8 cellular contexts compared by ENCODE assay signal in genomic region chrX:10620121-10620699, GRCh38. TPM values are rescaled to one million over a fixed set of nuclear protein-coding genes. Genes with fewer than 3 reads are reported as not detected.
DNase-seq lines count a peak whose midpoint lies in the region; ATAC-seq and TF ChIP-seq lines count a peak whose summit lies in the region.

MID1 (minus strand) TSS chrX:10620585; CDS start chrX:10567547, 53,038 bp downstream.

- 37% methylated on average over 33 of the region's 46 CpGs for WGBS in esophagus muscularis mucosa
- WGBS in upper lobe of left lung, 2 donors = 0 to 24% methylated on average over 10 to 46 of the region's 46 CpGs

- DNase-seq in GM06990 (ENCODE audit: extremely low read depth, insufficient read length) (peak; percentile 9), M059J (ENCODE audit: low read depth) (peak; percentile 90), esophagus muscularis mucosa (ENCODE audit: extremely low spot score) (no peak), mucosa of gallbladder (ENCODE audit: low spot score) (peak; percentile 59), upper lobe of left lung (peak; percentile 76 to 84)
- no peak for DNase-seq in T-helper 2 cell treated with Interferon-gamma antibody and Interleukin-4, amounts not matched to agents 5 μg/mL and 100 μg/mL, for 36 hours (ENCODE audit: low spot score)

- H3K9me3 ChIP-seq in esophagus muscularis mucosa (no peaks in the 10 kb centered on the region), upper lobe of left lung (no peaks in the 10 kb centered on the region)

- ATAC-seq in upper lobe of left lung (ENCODE audit: low FRiP score in 2 of 2) (peak; percentile 77 to 94), GM19463 (IDR thresholded peaks at IDR 0.05; ENCODE audit: unreplicated experiment) (no peak), GM18861 (IDR thresholded peaks at IDR 0.05; ENCODE audit: unreplicated experiment) (no peak)

- H3K4me1 ChIP-seq in esophagus muscularis mucosa (peaks cover 0 to 24% (median 17%) of the 10 kb centered on the region in 4 donors), upper lobe of left lung (no peaks in the 10 kb centered on the region)

- no peaks in the 10 kb centered on the region for H3K36me3 Mint-ChIP-seq in T-helper 2 cell treated with Interferon-gamma antibody and Interleukin-4, amounts not matched to agents 5 μg/mL and 100 μg/mL, for 36 hours (ENCODE audit: low read depth)

- no peaks in the 10 kb centered on the region for H3K36me3 ChIP-seq in GM06990 (ENCODE audit: control insufficient read depth, insufficient read depth, low read length)
- H3K36me3 ChIP-seq in esophagus muscularis mucosa = no peaks in the 10 kb centered on the region
- H3K36me3 ChIP-seq in upper lobe of left lung = no peaks in the 10 kb centered on the region

- intact Hi-C loops in esophagus muscularis mucosa (cut with DNase I) = no loop called here

- H3K27ac ChIP-seq in esophagus muscularis mucosa (replicated peaks in 1 of 4) = peak within 1 kb of the TSS; percentile 68 to 84 (median 75)
- peak within 1 kb of the TSS; percentile 68 to 81 (median 78) for H3K27ac ChIP-seq in upper lobe of left lung

- peaks cover 6% of the 10 kb centered on the region for H3K4me1 Mint-ChIP-seq in T-helper 2 cell treated with Interferon-gamma antibody and Interleukin-4, amounts not matched to agents 5 μg/mL and 100 μg/mL, for 36 hours (ENCODE audit: low read depth)

- H3K27ac Mint-ChIP-seq in T-helper 2 cell treated with Interferon-gamma antibody and Interleukin-4, amounts not matched to agents 5 μg/mL and 100 μg/mL, for 36 hours = no peak within 1 kb of the TSS

- TF ChIP-seq EP300 in esophagus muscularis mucosa (IDR thresholded peaks at IDR 0.05) (no peak), upper lobe of left lung (IDR thresholded peaks at IDR 0.05) (no peak)

- H3K27me3 ChIP-seq in GM06990 (replicated peaks; ENCODE audit: control insufficient read depth, insufficient read depth, low read length) (peaks cover 2% of the 10 kb centered on the region; the same call in 1 of the 2 replicates), esophagus muscularis mucosa (no peaks in the 10 kb centered on the region), upper lobe of left lung (peaks cover 0 to 7% (median 0%) of the 10 kb centered on the region in 4 donors)

- TF ChIP-seq POLR2A in esophagus muscularis mucosa (IDR thresholded peaks at IDR 0.05; ENCODE audit: low read depth) = no peak
- peak in 3 of 4 donors; percentile 14 to 54 (median 17) for TF ChIP-seq POLR2A in upper lobe of left lung (IDR thresholded peaks at IDR 0.05)

- H3K4me3 ChIP-seq in GM06990 (replicated peaks; ENCODE audit: low read depth, low read length) (peak within 1 kb of the TSS; percentile 47), esophagus muscularis mucosa (peak within 1 kb of the TSS; percentile 58 to 73 (median 62)), upper lobe of left lung (peak within 1 kb of the TSS; percentile 44 to 60 (median 52))

- peaks cover 44% of the 10 kb centered on the region for H3K27me3 Mint-ChIP-seq in T-helper 2 cell treated with Interferon-gamma antibody and Interleukin-4, amounts not matched to agents 5 μg/mL and 100 μg/mL, for 36 hours (ENCODE audit: low read depth)

- H3K9me3 Mint-ChIP-seq in T-helper 2 cell treated with Interferon-gamma antibody and Interleukin-4, amounts not matched to agents 5 μg/mL and 100 μg/mL, for 36 hours = no peaks in the 10 kb centered on the region

- peak within 1 kb of the TSS; percentile 57 for H3K4me3 Mint-ChIP-seq in T-helper 2 cell treated with Interferon-gamma antibody and Interleukin-4, amounts not matched to agents 5 μg/mL and 100 μg/mL, for 36 hours

- TF ChIP-seq CTCF in GM06990 (IDR thresholded peaks at IDR 0.05; ENCODE audit: insufficient read depth, low read length, poor library complexity, severe bottlenecking) = no peak
- TF ChIP-seq CTCF in esophagus muscularis mucosa (IDR thresholded peaks at IDR 0.05) = no peak
- no peak for TF ChIP-seq CTCF in upper lobe of left lung (IDR thresholded peaks at IDR 0.05)

RNA-seq across cellular contexts. Expression of gene MID1, which starts in this region (rescaled TPM):
- total RNA-seq in M059J (2014; rRNA removed; shearing (Covaris generic)) = 30.9 and 44.1 TPM in 2 replicates
- total RNA-seq in esophagus muscularis mucosa = 10 to 100 TPM; 11.2 to 22.0 (median 16.2) TPM
- 30.6 TPM for total RNA-seq in mucosa of gallbladder
- total RNA-seq in upper lobe of left lung = 10 to 100 TPM; 17.2 to 36.7 (median 25.6) TPM

Comparison
In these comparisons a context has a peak if more than half of its experiments do, and no peak if none do; other contexts are left out.
1. DNase-seq: peak in GM06990 (single experiment), M059J (single experiment), mucosa of gallbladder (single experiment) and upper lobe of left lung (2 of 2); none in T-helper 2 cell treated with Interferon-gamma antibody and Interleukin-4, amounts not matched to agents 5 μg/mL and 100 μg/mL, for 36 hours (single experiment) and esophagus muscularis mucosa (single experiment).
2. ATAC-seq: peak in upper lobe of left lung (2 of 2); none in GM19463 (single experiment) and GM18861 (single experiment).
3. Peak in every context shown above with its lines, with median percentiles within 50 percentile points of each other: H3K4me3 ChIP-seq.